Comparison of ENCODE assay signal across 1 cellular context in the genomic region with DNA sequence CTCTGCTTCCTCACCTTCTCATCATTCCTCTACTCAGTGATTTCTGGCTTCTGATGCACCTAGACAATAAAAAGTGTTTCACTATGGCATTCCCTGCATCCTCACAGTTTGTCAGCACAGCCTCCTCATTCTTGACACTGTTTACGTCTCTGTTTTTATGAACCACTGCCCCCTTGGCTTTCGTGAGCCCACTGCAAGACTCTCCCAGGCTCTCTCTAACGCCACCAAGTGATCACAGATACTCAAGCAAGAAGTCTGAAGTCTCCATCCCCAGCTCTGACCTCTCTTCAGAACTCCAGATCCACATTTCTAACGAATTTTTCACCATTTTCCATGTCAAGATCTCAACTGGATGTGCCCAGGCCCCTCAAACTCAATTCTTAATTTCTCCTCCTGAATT.
TF ChIP-seq lines count a peak whose summit lies in the region.

No MANE protein-coding gene starts in this region.

TF ChIP-seq in GM23338, 12 proteins besides CTCF, POLR2A, EP300 and RAD21:
- TF ChIP-seq, protein P1, sequence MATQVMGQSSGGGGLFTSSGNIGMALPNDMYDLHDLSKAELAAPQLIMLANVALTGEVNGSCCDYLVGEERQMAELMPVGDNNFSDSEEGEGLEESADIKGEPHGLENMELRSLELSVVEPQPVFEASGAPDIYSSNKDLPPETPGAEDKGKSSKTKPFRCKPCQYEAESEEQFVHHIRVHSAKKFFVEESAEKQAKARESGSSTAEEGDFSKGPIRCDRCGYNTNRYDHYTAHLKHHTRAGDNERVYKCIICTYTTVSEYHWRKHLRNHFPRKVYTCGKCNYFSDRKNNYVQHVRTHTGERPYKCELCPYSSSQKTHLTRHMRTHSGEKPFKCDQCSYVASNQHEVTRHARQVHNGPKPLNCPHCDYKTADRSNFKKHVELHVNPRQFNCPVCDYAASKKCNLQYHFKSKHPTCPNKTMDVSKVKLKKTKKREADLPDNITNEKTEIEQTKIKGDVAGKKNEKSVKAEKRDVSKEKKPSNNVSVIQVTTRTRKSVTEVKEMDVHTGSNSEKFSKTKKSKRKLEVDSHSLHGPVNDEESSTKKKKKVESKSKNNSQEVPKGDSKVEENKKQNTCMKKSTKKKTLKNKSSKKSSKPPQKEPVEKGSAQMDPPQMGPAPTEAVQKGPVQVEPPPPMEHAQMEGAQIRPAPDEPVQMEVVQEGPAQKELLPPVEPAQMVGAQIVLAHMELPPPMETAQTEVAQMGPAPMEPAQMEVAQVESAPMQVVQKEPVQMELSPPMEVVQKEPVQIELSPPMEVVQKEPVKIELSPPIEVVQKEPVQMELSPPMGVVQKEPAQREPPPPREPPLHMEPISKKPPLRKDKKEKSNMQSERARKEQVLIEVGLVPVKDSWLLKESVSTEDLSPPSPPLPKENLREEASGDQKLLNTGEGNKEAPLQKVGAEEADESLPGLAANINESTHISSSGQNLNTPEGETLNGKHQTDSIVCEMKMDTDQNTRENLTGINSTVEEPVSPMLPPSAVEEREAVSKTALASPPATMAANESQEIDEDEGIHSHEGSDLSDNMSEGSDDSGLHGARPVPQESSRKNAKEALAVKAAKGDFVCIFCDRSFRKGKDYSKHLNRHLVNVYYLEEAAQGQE (IDR thresholded peaks at IDR 0.05; ENCODE audit: unreplicated experiment), result no peak
- no peak for TF ChIP-seq POLR2AphosphoS5 (IDR thresholded peaks at IDR 0.05; ENCODE audit: low read depth)
- no peak for TF ChIP-seq CREB1 (CRISPR knock-in tag; IDR thresholded peaks at IDR 0.05; ENCODE audit: low read depth)
- no peak for TF ChIP-seq EZH2phosphoT487 (IDR thresholded peaks at IDR 0.05; ENCODE audit: unreplicated experiment)
- TF ChIP-seq, protein P2, sequence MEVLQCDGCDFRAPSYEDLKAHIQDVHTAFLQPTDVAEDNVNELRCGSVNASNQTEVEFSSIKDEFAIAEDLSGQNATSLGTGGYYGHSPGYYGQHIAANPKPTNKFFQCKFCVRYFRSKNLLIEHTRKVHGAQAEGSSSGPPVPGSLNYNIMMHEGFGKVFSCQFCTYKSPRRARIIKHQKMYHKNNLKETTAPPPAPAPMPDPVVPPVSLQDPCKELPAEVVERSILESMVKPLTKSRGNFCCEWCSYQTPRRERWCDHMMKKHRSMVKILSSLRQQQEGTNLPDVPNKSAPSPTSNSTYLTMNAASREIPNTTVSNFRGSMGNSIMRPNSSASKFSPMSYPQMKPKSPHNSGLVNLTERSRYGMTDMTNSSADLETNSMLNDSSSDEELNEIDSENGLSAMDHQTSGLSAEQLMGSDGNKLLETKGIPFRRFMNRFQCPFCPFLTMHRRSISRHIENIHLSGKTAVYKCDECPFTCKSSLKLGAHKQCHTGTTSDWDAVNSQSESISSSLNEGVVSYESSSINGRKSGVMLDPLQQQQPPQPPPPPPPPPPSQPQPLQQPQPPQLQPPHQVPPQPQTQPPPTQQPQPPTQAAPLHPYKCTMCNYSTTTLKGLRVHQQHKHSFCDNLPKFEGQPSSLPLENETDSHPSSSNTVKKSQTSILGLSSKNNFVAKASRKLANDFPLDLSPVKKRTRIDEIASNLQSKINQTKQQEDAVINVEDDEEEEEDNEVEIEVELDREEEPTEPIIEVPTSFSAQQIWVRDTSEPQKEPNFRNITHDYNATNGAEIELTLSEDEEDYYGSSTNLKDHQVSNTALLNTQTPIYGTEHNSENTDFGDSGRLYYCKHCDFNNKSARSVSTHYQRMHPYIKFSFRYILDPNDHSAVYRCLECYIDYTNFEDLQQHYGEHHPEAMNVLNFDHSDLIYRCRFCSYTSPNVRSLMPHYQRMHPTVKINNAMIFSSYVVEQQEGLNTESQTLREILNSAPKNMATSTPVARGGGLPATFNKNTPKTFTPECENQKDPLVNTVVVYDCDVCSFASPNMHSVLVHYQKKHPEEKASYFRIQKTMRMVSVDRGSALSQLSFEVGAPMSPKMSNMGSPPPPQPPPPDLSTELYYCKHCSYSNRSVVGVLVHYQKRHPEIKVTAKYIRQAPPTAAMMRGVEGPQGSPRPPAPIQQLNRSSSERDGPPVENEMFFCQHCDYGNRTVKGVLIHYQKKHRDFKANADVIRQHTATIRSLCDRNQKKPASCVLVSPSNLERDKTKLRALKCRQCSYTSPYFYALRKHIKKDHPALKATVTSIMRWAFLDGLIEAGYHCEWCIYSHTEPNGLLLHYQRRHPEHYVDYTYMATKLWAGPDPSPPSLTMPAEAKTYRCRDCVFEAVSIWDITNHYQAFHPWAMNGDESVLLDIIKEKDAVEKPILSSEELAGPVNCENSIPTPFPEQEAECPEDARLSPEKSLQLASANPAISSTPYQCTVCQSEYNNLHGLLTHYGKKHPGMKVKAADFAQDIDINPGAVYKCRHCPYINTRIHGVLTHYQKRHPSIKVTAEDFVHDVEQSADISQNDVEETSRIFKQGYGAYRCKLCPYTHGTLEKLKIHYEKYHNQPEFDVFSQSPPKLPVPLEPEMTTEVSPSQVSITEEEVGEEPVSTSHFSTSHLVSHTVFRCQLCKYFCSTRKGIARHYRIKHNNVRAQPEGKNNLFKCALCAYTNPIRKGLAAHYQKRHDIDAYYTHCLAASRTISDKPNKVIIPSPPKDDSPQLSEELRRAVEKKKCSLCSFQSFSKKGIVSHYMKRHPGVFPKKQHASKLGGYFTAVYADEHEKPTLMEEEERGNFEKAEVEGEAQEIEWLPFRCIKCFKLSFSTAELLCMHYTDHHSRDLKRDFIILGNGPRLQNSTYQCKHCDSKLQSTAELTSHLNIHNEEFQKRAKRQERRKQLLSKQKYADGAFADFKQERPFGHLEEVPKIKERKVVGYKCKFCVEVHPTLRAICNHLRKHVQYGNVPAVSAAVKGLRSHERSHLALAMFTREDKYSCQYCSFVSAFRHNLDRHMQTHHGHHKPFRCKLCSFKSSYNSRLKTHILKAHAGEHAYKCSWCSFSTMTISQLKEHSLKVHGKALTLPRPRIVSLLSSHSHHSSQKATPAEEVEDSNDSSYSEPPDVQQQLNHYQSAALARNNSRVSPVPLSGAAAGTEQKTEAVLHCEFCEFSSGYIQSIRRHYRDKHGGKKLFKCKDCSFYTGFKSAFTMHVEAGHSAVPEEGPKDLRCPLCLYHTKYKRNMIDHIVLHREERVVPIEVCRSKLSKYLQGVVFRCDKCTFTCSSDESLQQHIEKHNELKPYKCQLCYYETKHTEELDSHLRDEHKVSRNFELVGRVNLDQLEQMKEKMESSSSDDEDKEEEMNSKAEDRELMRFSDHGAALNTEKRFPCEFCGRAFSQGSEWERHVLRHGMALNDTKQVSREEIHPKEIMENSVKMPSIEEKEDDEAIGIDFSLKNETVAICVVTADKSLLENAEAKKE (CRISPR knock-in tag; IDR thresholded peaks at IDR 0.05), result no peak
- TF ChIP-seq ZNF114 (CRISPR knock-in tag; IDR thresholded peaks at IDR 0.05), result no peak
- TF ChIP-seq, protein P3, sequence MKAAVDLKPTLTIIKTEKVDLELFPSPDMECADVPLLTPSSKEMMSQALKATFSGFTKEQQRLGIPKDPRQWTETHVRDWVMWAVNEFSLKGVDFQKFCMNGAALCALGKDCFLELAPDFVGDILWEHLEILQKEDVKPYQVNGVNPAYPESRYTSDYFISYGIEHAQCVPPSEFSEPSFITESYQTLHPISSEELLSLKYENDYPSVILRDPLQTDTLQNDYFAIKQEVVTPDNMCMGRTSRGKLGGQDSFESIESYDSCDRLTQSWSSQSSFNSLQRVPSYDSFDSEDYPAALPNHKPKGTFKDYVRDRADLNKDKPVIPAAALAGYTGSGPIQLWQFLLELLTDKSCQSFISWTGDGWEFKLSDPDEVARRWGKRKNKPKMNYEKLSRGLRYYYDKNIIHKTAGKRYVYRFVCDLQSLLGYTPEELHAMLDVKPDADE (IDR thresholded peaks at IDR 0.05), result no peak
